ENCODE assay signal across 1 cellular context in the genomic region with DNA sequence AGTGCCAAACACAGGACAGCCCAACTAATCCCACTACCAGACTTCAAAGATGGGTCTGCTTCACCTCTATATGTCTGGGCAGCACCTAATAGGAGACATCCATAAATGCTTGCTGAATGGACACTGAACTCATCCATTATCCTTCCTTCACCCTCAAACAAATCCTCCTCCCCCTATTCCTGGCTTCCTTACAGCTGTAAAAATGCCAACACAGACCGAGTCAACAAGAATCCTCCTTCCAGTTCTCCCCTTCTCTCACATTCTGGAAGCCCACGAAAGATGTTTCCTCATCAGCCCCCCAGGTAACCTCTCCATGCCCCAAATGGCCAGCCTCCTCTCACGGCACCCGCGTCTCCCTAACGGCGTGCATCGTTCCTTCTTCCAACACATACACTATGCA.
TF ChIP-seq lines count a peak whose summit lies in the region.

No MANE protein-coding gene starts in this region.

TF ChIP-seq in IMR-90, 13 proteins besides CTCF, POLR2A, EP300 and RAD21:
- TF ChIP-seq BHLHE40 (IDR thresholded peaks at IDR 0.05; ENCODE audit: low read depth, low read length) (no peak), MAZ (IDR thresholded peaks at IDR 0.05; ENCODE audit: borderline replicate concordance, low read depth, low read length) (no peak), SMC3 (IDR thresholded peaks at IDR 0.05; ENCODE audit: low read depth, low read length) (no peak), RCOR1 (IDR thresholded peaks at IDR 0.05; ENCODE audit: insufficient replicate concordance, low read length) (no peak)
- TF ChIP-seq, protein P1, sequence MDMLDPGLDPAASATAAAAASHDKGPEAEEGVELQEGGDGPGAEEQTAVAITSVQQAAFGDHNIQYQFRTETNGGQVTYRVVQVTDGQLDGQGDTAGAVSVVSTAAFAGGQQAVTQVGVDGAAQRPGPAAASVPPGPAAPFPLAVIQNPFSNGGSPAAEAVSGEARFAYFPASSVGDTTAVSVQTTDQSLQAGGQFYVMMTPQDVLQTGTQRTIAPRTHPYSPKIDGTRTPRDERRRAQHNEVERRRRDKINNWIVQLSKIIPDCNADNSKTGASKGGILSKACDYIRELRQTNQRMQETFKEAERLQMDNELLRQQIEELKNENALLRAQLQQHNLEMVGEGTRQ (IDR thresholded peaks at IDR 0.05; ENCODE audit: low read depth, low read length), result no peak
TF ChIP-seq in IMR-90: peak in this region for 0.
